In the genomic region with DNA sequence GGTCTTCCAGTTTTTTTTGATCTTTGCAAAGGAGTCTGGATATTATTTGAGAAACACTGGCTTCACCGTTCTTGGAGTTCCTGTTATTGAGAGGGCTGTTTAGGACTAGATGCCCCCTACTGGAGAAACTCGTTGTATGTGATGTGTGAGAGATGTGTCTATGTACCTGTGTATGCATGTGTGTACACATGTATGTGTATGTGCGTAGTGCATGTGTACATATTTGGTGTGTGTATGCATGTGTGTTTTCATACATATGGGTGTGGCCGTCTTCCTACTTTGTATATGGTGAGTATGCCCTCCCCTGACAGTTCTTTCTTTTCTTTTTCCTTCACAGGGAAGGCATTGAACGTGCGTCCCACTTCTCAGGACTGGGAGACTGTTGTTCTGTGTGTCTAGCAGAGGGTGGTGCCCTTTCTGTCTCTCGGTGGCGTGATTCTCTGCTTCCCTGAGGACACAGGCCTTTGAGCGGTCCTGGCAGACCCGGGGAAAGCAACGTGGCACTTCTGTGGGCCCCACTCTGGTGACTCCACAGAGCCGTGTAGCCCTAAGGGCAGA, we compare ENCODE assay signal across 8 cellular contexts. TPM values are rescaled to one million over a fixed set of nuclear protein-coding genes. Genes with fewer than 3 reads are reported as not detected.
A peak's percentile ranks its signal among the peaks of the same experiment; 100 is the strongest.
DNase-seq lines count a peak whose midpoint lies in the region; ATAC-seq and TF ChIP-seq lines count a peak whose summit lies in the region.

No MANE protein-coding gene starts in this region.

- H3K4me3 Mint-ChIP-seq in immature natural killer cell, result no peak overlapping the region

- no peaks in the 10 kb centered on the region for H3K36me3 Mint-ChIP-seq in immature natural killer cell

- ATAC-seq in HG02798 (IDR thresholded peaks at IDR 0.05; ENCODE audit: poor library complexity, unreplicated experiment) (peak; percentile 62), GM21737 (IDR thresholded peaks at IDR 0.05; ENCODE audit: unreplicated experiment) (no peak)

- H3K9me3 ChIP-seq in stomach, result no peaks in the 10 kb centered on the region

- DNase-seq in activated gamma-delta T cell treated with Interleukin-2 at 50 U/mL for 16 hours (peak; percentile 45), activated gamma-delta T cell (lab: John Stamatoyannopoulos, UW) (no peak), NCI-H748 treated with DMSO at 0.1 percent for 48 hours (lab: John Stamatoyannopoulos, UW) (peak; percentile 49), astrocyte of the spinal cord (ENCODE audit: low read depth, low spot score) (peak; percentile 50), immature natural killer cell (peak; percentile 61 to 69 (median 68)), stomach (no peak)

- 45 to 57% (median 55%) methylated on average over 11 to 12 of the region's 12 CpGs for WGBS in stomach, 5 donors

- TF ChIP-seq CTCF in astrocyte of the spinal cord (IDR thresholded peaks at IDR 0.05; ENCODE audit: low read depth, low read length) (peak; percentile 68), stomach (IDR thresholded peaks at IDR 0.05) (peak in 5 of 7 experiments; percentile 18 to 61 (median 43))

- TF ChIP-seq EP300 in stomach (IDR thresholded peaks at IDR 0.05), result no peak

- in situ Hi-C loops in astrocyte of the spinal cord (cut with HindIII; ENCODE audit: low sequenced_read_pairs), result no loop called here

- no peaks in the 10 kb centered on the region for H3K9me3 Mint-ChIP-seq in immature natural killer cell

- intact Hi-C loops in stomach (cut with DNase I; ENCODE audit: low total_unique reads), result loop anchor here (5.0 kb wide), 1 partner anchor 65 kb away; no protein-coding TSS in a partner anchor

- H3K27me3 ChIP-seq in stomach, result peaks cover 0 to 6% (median 0%) of the 10 kb centered on the region in 3 donors

- no peaks in the 10 kb centered on the region for H3K27me3 Mint-ChIP-seq in immature natural killer cell (ENCODE audit: low read depth in 3 of 3)

- H3K27ac Mint-ChIP-seq in immature natural killer cell, result peak overlapping the region in 2 of 6 donors; percentile 15 to 76

- H3K27ac ChIP-seq in stomach, result no peak overlapping the region

- H3K36me3 ChIP-seq in stomach, result no peaks in the 10 kb centered on the region

- no peak for TF ChIP-seq POLR2A in stomach (IDR thresholded peaks at IDR 0.05)

- H3K4me3 ChIP-seq in astrocyte of the spinal cord (ENCODE audit: low read depth, low read length), result no peak overlapping the region
- H3K4me3 ChIP-seq in stomach, result no peak overlapping the region

- H3K4me1 ChIP-seq in stomach, result peaks cover 0 to 14% (median 5%) of the 10 kb centered on the region in 4 donors

- H3K4me1 Mint-ChIP-seq in immature natural killer cell, result peaks cover 5 to 7% of the 10 kb centered on the region in 2 donors

RNA-seq across cellular contexts. Expression of gene CALHM3, which starts 3.0 kb away (rescaled TPM):
- polyA plus RNA-seq in immature natural killer cell (not detected), stomach (not detected)
- not detected for total RNA-seq in stomach

RNA-seq across cellular contexts. Expression of gene NEURL1, which starts 11.5 kb away (rescaled TPM):
- polyA plus RNA-seq in immature natural killer cell (under 1 TPM in 2 of 3 donors, not detected in 1; 0.07 to 0.35 TPM), stomach (1 to 10 TPM; 1.2 to 9.5 (median 2.7) TPM)
- total RNA-seq in stomach, result 100 to 1,000 TPM in 1 of 5 donors, 1 to 10 TPM in 3, under 1 TPM in 1; 0.89 to 136 (median 3.3) TPM

RNA-seq across cellular contexts. Expression of gene CALHM1, which starts 23.4 kb away (rescaled TPM):
- polyA plus RNA-seq in immature natural killer cell (under 1 TPM in 2 of 3 donors, not detected in 1; 0.56 to 0.91 TPM), stomach (not detected)
- total RNA-seq in stomach, result not detected

RNA-seq across cellular contexts. Expression of gene CALHM2, which starts 29.9 kb away (rescaled TPM):
- polyA plus RNA-seq in immature natural killer cell (100 to 1,000 TPM in 1 of 3 donors, 10 to 100 TPM in 2; 43.3 to 125 (median 72.6) TPM), stomach (10 to 100 TPM in 2 of 3 donors, 1 to 10 TPM in 1; 7.4 to 13.3 (median 12.7) TPM)
- total RNA-seq in stomach, result 10 to 100 TPM in 2 of 5 donors, 1 to 10 TPM in 3; 1.8 to 30.1 (median 6.4) TPM

Comparison
In these comparisons a context has a peak if more than half of its experiments do, and no peak if none do; other contexts are left out.
1. DNase-seq: peak in activated gamma-delta T cell treated with Interleukin-2 at 50 U/mL for 16 hours (single experiment), NCI-H748 treated with DMSO at 0.1 percent for 48 hours (single experiment), astrocyte of the spinal cord (single experiment) and immature natural killer cell (3 of 3); none in activated gamma-delta T cell (single experiment) and stomach (single experiment).